In genomic region chr9:98989036-98990000, GRCh38 we compare ENCODE assay signal across 8 cellular contexts. TPM values are rescaled to one million over a fixed set of nuclear protein-coding genes. Genes with fewer than 3 reads are reported as not detected.
DNase-seq lines count a peak whose midpoint lies in the region; ATAC-seq and TF ChIP-seq lines count a peak whose summit lies in the region.

No MANE protein-coding gene starts in this region.

- DNase-seq in HCEC 1CT (peak; percentile 99), T1000 (lab: John Stamatoyannopoulos, UW) (peak; percentile 87), heart right ventricle (peak; percentile 59 to 89), superior temporal gyrus (ENCODE audit: extremely low spot score) (no peak)
- DNase-seq in activated CD4-positive, alpha-beta T cell treated with anti-CD3 and anti-CD28 coated beads, Interleukin-2, amount 10 ng/mL, durations not matched to agents 24 days and 14 days, result no peak
- no peak for DNase-seq in T-helper 2 cell treated with Interferon-gamma antibody and Interleukin-4, amounts not matched to agents 5 μg/mL and 100 μg/mL, for 36 hours (ENCODE audit: low spot score)

- peak in 3 of 9 donors; percentile 9 to 33 (median 25) for TF ChIP-seq CTCF in heart right ventricle (IDR thresholded peaks at IDR 0.05)

- ATAC-seq in heart right ventricle (peak; percentile 50 to 88 (median 82)), HG03196 (IDR thresholded peaks at IDR 0.05; ENCODE audit: unreplicated experiment) (no peak)

- H3K27me3 Mint-ChIP-seq in activated CD4-positive, alpha-beta T cell treated with anti-CD3 and anti-CD28 coated beads, Interleukin-2, amount 10 ng/mL, durations not matched to agents 24 days and 14 days, result peaks cover 7% of the 10 kb centered on the region
- no peaks in the 10 kb centered on the region for H3K27me3 Mint-ChIP-seq in T-helper 2 cell treated with Interferon-gamma antibody and Interleukin-4, amounts not matched to agents 5 μg/mL and 100 μg/mL, for 36 hours (ENCODE audit: low read depth)

- no peak overlapping the region for H3K4me3 ChIP-seq in heart right ventricle
- H3K4me3 ChIP-seq in subcutaneous abdominal adipose tissue (ENCODE audit: low read depth in 1 of 5, low read length in 5 of 5), result no peak overlapping the region

- H3K27ac Mint-ChIP-seq in activated CD4-positive, alpha-beta T cell treated with anti-CD3 and anti-CD28 coated beads, Interleukin-2, amount 10 ng/mL, durations not matched to agents 24 days and 14 days, result no peak overlapping the region
- no peak overlapping the region for H3K27ac Mint-ChIP-seq in T-helper 2 cell treated with Interferon-gamma antibody and Interleukin-4, amounts not matched to agents 5 μg/mL and 100 μg/mL, for 36 hours

- peaks cover 15 to 86% (median 58%) of the 10 kb centered on the region in 9 donors for H3K4me1 ChIP-seq in heart right ventricle
- H3K4me1 ChIP-seq in subcutaneous abdominal adipose tissue (ENCODE audit: control insufficient read depth in 5 of 5, insufficient read depth in 5 of 5, low read length in 5 of 5), result peaks cover 19 to 63% (median 58%) of the 10 kb centered on the region in 5 donors

- no peaks in the 10 kb centered on the region for H3K9me3 Mint-ChIP-seq in activated CD4-positive, alpha-beta T cell treated with anti-CD3 and anti-CD28 coated beads, Interleukin-2, amount 10 ng/mL, durations not matched to agents 24 days and 14 days
- H3K9me3 Mint-ChIP-seq in T-helper 2 cell treated with Interferon-gamma antibody and Interleukin-4, amounts not matched to agents 5 μg/mL and 100 μg/mL, for 36 hours, result no peaks in the 10 kb centered on the region

- intact Hi-C loops in heart right ventricle (cut with DNase I), result loop anchor here in 1 of 10 donors (2.0 kb wide), 1 partner anchor 15 kb away; no protein-coding TSS in a partner anchor
- intact Hi-C loops in activated CD4-positive, alpha-beta T cell treated with anti-CD3 and anti-CD28 coated beads, Interleukin-2, amount 10 ng/mL, durations not matched to agents 24 days and 14 days (cut with micrococcal nuclease), result no loop called here

- H3K9ac ChIP-seq in subcutaneous abdominal adipose tissue (ENCODE audit: low read length in 5 of 5), result no peak overlapping the region

- H3K4me1 Mint-ChIP-seq in activated CD4-positive, alpha-beta T cell treated with anti-CD3 and anti-CD28 coated beads, Interleukin-2, amount 10 ng/mL, durations not matched to agents 24 days and 14 days, result peaks cover 9% of the 10 kb centered on the region
- peaks cover 4% of the 10 kb centered on the region for H3K4me1 Mint-ChIP-seq in T-helper 2 cell treated with Interferon-gamma antibody and Interleukin-4, amounts not matched to agents 5 μg/mL and 100 μg/mL, for 36 hours (ENCODE audit: low read depth)

- H3K9me3 ChIP-seq in heart right ventricle (no peaks in the 10 kb centered on the region), subcutaneous abdominal adipose tissue (ENCODE audit: control insufficient read depth in 5 of 5, low read length in 5 of 5) (no peaks in the 10 kb centered on the region)

- 76% methylated on average over 13 of the region's 13 CpGs for WGBS in heart right ventricle, 2 donors

- H3K27ac ChIP-seq in heart right ventricle, result peak overlapping the region in 9 of 10 donors; percentile 43 to 92 (median 64)
- peak overlapping the region; percentile 81 for H3K27ac ChIP-seq in subcutaneous abdominal adipose tissue (ENCODE audit: low read depth, low read length)

- peaks cover 0 to 74% (median 0%) of the 10 kb centered on the region in 9 donors for H3K36me3 ChIP-seq in heart right ventricle
- H3K36me3 ChIP-seq in subcutaneous abdominal adipose tissue (ENCODE audit: control insufficient read depth in 5 of 5, insufficient read depth in 5 of 5, low read length in 5 of 5), result peaks cover 0 to 58% (median 42%) of the 10 kb centered on the region in 5 donors

- no peaks in the 10 kb centered on the region for H3K36me3 Mint-ChIP-seq in activated CD4-positive, alpha-beta T cell treated with anti-CD3 and anti-CD28 coated beads, Interleukin-2, amount 10 ng/mL, durations not matched to agents 24 days and 14 days (ENCODE audit: low read depth)
- no peaks in the 10 kb centered on the region for H3K36me3 Mint-ChIP-seq in T-helper 2 cell treated with Interferon-gamma antibody and Interleukin-4, amounts not matched to agents 5 μg/mL and 100 μg/mL, for 36 hours (ENCODE audit: low read depth)

- no peak overlapping the region for H3K4me3 Mint-ChIP-seq in activated CD4-positive, alpha-beta T cell treated with anti-CD3 and anti-CD28 coated beads, Interleukin-2, amount 10 ng/mL, durations not matched to agents 24 days and 14 days
- H3K4me3 Mint-ChIP-seq in T-helper 2 cell treated with Interferon-gamma antibody and Interleukin-4, amounts not matched to agents 5 μg/mL and 100 μg/mL, for 36 hours, result no peak overlapping the region

- H3K27me3 ChIP-seq in heart right ventricle, result no peaks in the 10 kb centered on the region
- H3K27me3 ChIP-seq in subcutaneous abdominal adipose tissue (ENCODE audit: control insufficient read depth in 5 of 5, insufficient read depth in 4 of 5, low read length in 5 of 5), result no peaks in the 10 kb centered on the region

RNA-seq across cellular contexts. Expression of gene COL15A1, which starts 45.6 kb away (rescaled TPM):
- total RNA-seq in heart right ventricle, result 10 to 100 TPM; 31.0 to 64.8 (median 52.9) TPM
- polyA plus RNA-seq in heart right ventricle, result 10 to 100 TPM; 25.6 to 27.0 TPM
- total RNA-seq in activated CD4-positive, alpha-beta T cell treated with anti-CD3 and anti-CD28 coated beads, Interleukin-2, amount 10 ng/mL, durations not matched to agents 24 days and 14 days, result 0.05 and 0.12 TPM in 2 replicates

Comparison
In these comparisons a context has a peak if more than half of its experiments do, and no peak if none do; other contexts are left out.
1. DNase-seq: peak in HCEC 1CT (single experiment), T1000 (single experiment) and heart right ventricle (2 of 2); none in activated CD4-positive, alpha-beta T cell treated with anti-CD3 and anti-CD28 coated beads, Interleukin-2, amount 10 ng/mL, durations not matched to agents 24 days and 14 days (single experiment), T-helper 2 cell treated with Interferon-gamma antibody and Interleukin-4, amounts not matched to agents 5 μg/mL and 100 μg/mL, for 36 hours (single experiment) and superior temporal gyrus (single experiment).
2. RNA of gene COL15A1, which starts 45.6 kb away (total RNA-seq): 31.0 to 64.8 TPM in heart right ventricle; 0.05 to 0.12 TPM in activated CD4-positive, alpha-beta T cell treated with anti-CD3 and anti-CD28 coated beads, Interleukin-2, amount 10 ng/mL, durations not matched to agents 24 days and 14 days; every median in the first group is over 10 times any median in the second.